ENCODE assay signal across 9 cellular contexts in the genomic region with DNA sequence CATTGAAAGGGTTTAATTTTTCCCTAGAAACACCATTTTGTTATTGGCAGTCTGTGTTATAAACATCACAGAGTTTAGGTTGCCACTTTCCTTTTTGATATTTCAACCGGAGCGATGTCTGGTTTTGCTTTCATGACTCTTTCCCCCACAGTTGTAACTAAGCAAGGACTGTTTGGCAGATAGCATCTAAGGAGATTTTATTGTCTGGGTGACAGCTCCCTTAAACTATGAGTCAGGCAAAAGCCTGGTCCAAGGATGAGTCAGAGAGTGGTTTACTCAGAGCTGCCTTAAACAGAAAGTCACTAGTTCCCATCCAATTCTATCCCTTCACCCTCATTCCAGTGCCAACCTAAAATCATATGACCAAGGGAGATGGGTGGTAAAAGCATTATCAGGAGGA.
DNase-seq lines count a peak whose midpoint lies in the region; ATAC-seq and TF ChIP-seq lines count a peak whose summit lies in the region.
"Had no signal": no experiment of that assay in that cellular context is flagged by ENCODE, and none has a peak within 500 bp of the region (broad histone marks: within the 10 kb centered on the region; RNA-seq: fewer than 3 reads in every experiment).

No MANE protein-coding gene starts in this region.

- TF ChIP-seq CTCF in RWPE2 (IDR thresholded peaks at IDR 0.05; ENCODE audit: poor library complexity, severe bottlenecking) (no peak), hepatocyte (IDR thresholded peaks at IDR 0.05; ENCODE audit: poor library complexity) (no peak), endothelial cell (IDR thresholded peaks at IDR 0.05; ENCODE audit: unreplicated experiment) (no peak), ascending aorta (IDR thresholded peaks at IDR 0.05) (no peak)

- peaks cover 10% of the 10 kb centered on the region for H3K4me1 Mint-ChIP-seq in endothelial cell (ENCODE audit: unreplicated experiment)
- H3K4me1 Mint-ChIP-seq: IgD-negative memory B cell had no signal

- no peaks in the 10 kb centered on the region for H3K9me2 ChIP-seq in hepatocyte (replicated peaks; ENCODE audit: insufficient read depth)

- no peak overlapping the region for H2AFZ ChIP-seq in hepatocyte

- no peaks in the 10 kb centered on the region for H3K27me3 Mint-ChIP-seq in endothelial cell (ENCODE audit: unreplicated experiment)
- H3K27me3 Mint-ChIP-seq: IgD-negative memory B cell had no signal

- H3K9me3 ChIP-seq in RWPE2 (ENCODE audit: severe bottlenecking): no peaks in the 10 kb centered on the region
- no peaks in the 10 kb centered on the region for H3K9me3 ChIP-seq in hepatocyte (ENCODE audit: low read depth)
- no peaks in the 10 kb centered on the region for H3K9me3 ChIP-seq in ascending aorta

- H3K36me3 ChIP-seq in RWPE2 (ENCODE audit: low read depth) (no peaks in the 10 kb centered on the region), hepatocyte (replicated peaks; ENCODE audit: insufficient read depth, low read depth) (no peaks in the 10 kb centered on the region), ascending aorta (no peaks in the 10 kb centered on the region)

- H3K4me3 ChIP-seq in RWPE2 (ENCODE audit: severe bottlenecking): no peak overlapping the region
- H3K4me3 ChIP-seq in hepatocyte: no peak overlapping the region
- H3K4me3 ChIP-seq in ascending aorta: no peak overlapping the region

- no peak overlapping the region for H3K4me3 Mint-ChIP-seq in endothelial cell (ENCODE audit: unreplicated experiment)
- H3K4me3 Mint-ChIP-seq: IgD-negative memory B cell had no signal

- no peaks in the 10 kb centered on the region for H3K27me3 ChIP-seq in RWPE2 (ENCODE audit: insufficient read depth, poor library complexity, severe bottlenecking)
- H3K27me3 ChIP-seq in hepatocyte: no peaks in the 10 kb centered on the region
- no peaks in the 10 kb centered on the region for H3K27me3 ChIP-seq in ascending aorta

- H3K36me3 Mint-ChIP-seq in endothelial cell (ENCODE audit: low read depth, unreplicated experiment): no peaks in the 10 kb centered on the region
- H3K36me3 Mint-ChIP-seq: IgD-negative memory B cell had no signal

- H3K27ac ChIP-seq in RWPE2 (ENCODE audit: poor library complexity, severe bottlenecking) (no peak overlapping the region), hepatocyte (no peak overlapping the region), ascending aorta (no peak overlapping the region)

- peak overlapping the region; percentile 46 for H3K4me2 ChIP-seq in hepatocyte

- ATAC-seq in HG02642 (IDR thresholded peaks at IDR 0.05; ENCODE audit: poor library complexity, unreplicated experiment) (peak; percentile 75), RWPE2 (ENCODE audit: low read depth) (peak; percentile 100), GM21515 (IDR thresholded peaks at IDR 0.05; ENCODE audit: unreplicated experiment) (no peak)

- H3K9me3 Mint-ChIP-seq in endothelial cell (ENCODE audit: unreplicated experiment): no peaks in the 10 kb centered on the region

- H3K4me1 ChIP-seq in RWPE2 (ENCODE audit: insufficient read depth, poor library complexity, severe bottlenecking): peaks cover 6% of the 10 kb centered on the region
- H3K4me1 ChIP-seq in hepatocyte (ENCODE audit: insufficient read depth): no peaks in the 10 kb centered on the region
- H3K4me1 ChIP-seq in ascending aorta: no peaks in the 10 kb centered on the region

- H3K79me2 ChIP-seq in hepatocyte: no peaks in the 10 kb centered on the region

- H3K27ac Mint-ChIP-seq in endothelial cell (ENCODE audit: unreplicated experiment): no peak overlapping the region
- H3K27ac Mint-ChIP-seq: IgD-negative memory B cell had no signal

- H4K20me1 ChIP-seq in hepatocyte (ENCODE audit: insufficient read depth, poor library complexity, severe bottlenecking): no peaks in the 10 kb centered on the region

- intact Hi-C loops in ascending aorta (cut with DNase I): no loop called here

- peak; percentile 95 for DNase-seq in EL
- DNase-seq in RWPE2 (ENCODE audit: low spot score): no peak
- peak; percentile 55 for DNase-seq in hepatocyte (ENCODE audit: low spot score)
- no peak for DNase-seq in endothelial cell (ENCODE audit: low spot score)
- DNase-seq in ascending aorta (ENCODE audit: low spot score in 2 of 2): no peak
- no peak for DNase-seq in stimulated activated CD4-positive, alpha-beta T cell treated with anti-CD3 and anti-CD28 coated beads, Interleukin-12 subunit alpha, Interleukin-12 subunit beta, amount 100 ng/mL, for 4 hours

- 18% methylated on average over 2 of the region's 2 CpGs for WGBS in hepatocyte (ENCODE audit: low lambda C conversion rate, missing lambda C conversion rate)

Comparison
In these comparisons a context has a peak if more than half of its experiments do, and no peak if none do; other contexts are left out.
1. DNase-seq: peak in EL (single experiment) and hepatocyte (single experiment); none in RWPE2 (single experiment), endothelial cell (single experiment), ascending aorta (0 of 2) and stimulated activated CD4-positive, alpha-beta T cell treated with anti-CD3 and anti-CD28 coated beads, Interleukin-12 subunit alpha, Interleukin-12 subunit beta, amount 100 ng/mL, for 4 hours (single experiment).